Comparison of ENCODE assay signal across 14 cellular contexts in the genomic region with DNA sequence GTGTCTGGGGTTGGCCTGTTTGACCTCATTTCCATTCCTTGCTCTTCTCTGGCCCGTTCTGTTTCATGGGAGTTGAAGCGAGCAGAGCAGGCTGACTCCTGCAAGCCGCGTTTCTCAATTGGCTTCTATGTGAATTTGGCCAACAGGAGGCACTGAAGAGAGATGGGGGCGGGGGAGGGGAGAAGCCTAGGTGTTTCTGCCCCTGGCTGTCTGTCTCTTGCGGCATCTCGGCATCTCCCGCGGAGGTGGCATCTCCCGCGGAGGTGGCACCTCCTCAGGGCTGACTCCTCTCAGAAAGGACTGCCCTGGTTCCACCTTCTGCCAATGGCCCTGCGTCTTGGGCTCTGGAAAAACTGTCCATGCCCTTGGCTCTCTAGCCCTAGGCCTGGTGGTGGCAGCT.
DNase-seq lines count a peak whose midpoint lies in the region; TF ChIP-seq lines count a peak whose summit lies in the region.
"Had no signal": no experiment of that assay in that cellular context is flagged by ENCODE, and none has a peak within 500 bp of the region (broad histone marks: within the 10 kb centered on the region; RNA-seq: fewer than 3 reads in every experiment).

No MANE protein-coding gene starts in this region.

- H4K5ac ChIP-seq in mesendoderm (ENCODE audit: low read length): no peak overlapping the region

- TF ChIP-seq CTCF in GM12864 (IDR thresholded peaks at IDR 0.05; ENCODE audit: low read depth, low read length, missing control alignments): peak; percentile 8
- peak; percentile 65 for TF ChIP-seq CTCF in endodermal cell (conservative IDR thresholded peaks at IDR 0.05)
- no peak for TF ChIP-seq CTCF in HFFc6 (IDR thresholded peaks at IDR 0.05)

- no peak overlapping the region for H2BK120ac ChIP-seq in mesendoderm (ENCODE audit: low read depth, low read length)

- no peak overlapping the region for H3K18ac ChIP-seq in mesendoderm (ENCODE audit: low read length)

- H2AK5ac ChIP-seq in mesendoderm (ENCODE audit: low read length): no peak overlapping the region

- 67% methylated on average over 8 to 12 of the region's 12 CpGs for WGBS in endodermal cell (ENCODE audit: insufficient coverage in 1 of 2, insufficient read length in 1 of 2), 2 experiments
- WGBS in mesendoderm (ENCODE audit: extremely low coverage, insufficient coverage, low lambda C conversion rate): no CpG with 5 or more reads among the region's 12 CpGs

- H3K4me3 ChIP-seq in GM12864 (ENCODE audit: low read depth, low read length) (no peak overlapping the region), endodermal cell (ENCODE audit: low read length) (no peak overlapping the region), mesendoderm (ENCODE audit: low read length) (no peak overlapping the region)

- no peak overlapping the region for H3K27ac Mint-ChIP-seq in endodermal cell
- no peak overlapping the region for H3K27ac Mint-ChIP-seq in HFFc6
- H3K27ac Mint-ChIP-seq: CD8-positive, alpha-beta T cell had no signal

- H3K4me1 ChIP-seq in endodermal cell (ENCODE audit: control insufficient read depth, insufficient read depth, low read length) (no peaks in the 10 kb centered on the region), mesendoderm (ENCODE audit: control insufficient read depth, low read depth, low read length) (peaks cover 3% of the 10 kb centered on the region)

- H3K36me3 Mint-ChIP-seq in endodermal cell (ENCODE audit: low read depth) (no peaks in the 10 kb centered on the region), HFFc6 (ENCODE audit: low read depth) (no peaks in the 10 kb centered on the region)
- H3K36me3 Mint-ChIP-seq: CD8-positive, alpha-beta T cell had no signal

- H3K27me3 ChIP-seq in endodermal cell (ENCODE audit: control insufficient read depth, insufficient read depth, low read length, poor library complexity, severe bottlenecking): peaks cover 57% of the 10 kb centered on the region
- no peaks in the 10 kb centered on the region for H3K27me3 ChIP-seq in mesendoderm (ENCODE audit: insufficient read depth, low read length, poor library complexity)

- H3K56ac ChIP-seq in mesendoderm (ENCODE audit: low read length): no peak overlapping the region

- H3K27ac ChIP-seq in endodermal cell (ENCODE audit: low read depth, low read length) (no peak overlapping the region), mesendoderm (ENCODE audit: low read depth, low read length) (no peak overlapping the region)

- no peak overlapping the region for H3K4ac ChIP-seq in mesendoderm (ENCODE audit: low read depth, low read length)

- H3K9me3 ChIP-seq in endodermal cell (ENCODE audit: control insufficient read depth, low read length): no peaks in the 10 kb centered on the region
- H3K9me3 ChIP-seq: SK-N-SH had no signal

- no peak overlapping the region for H3K23ac ChIP-seq in mesendoderm (ENCODE audit: low read length)

- H2BK5ac ChIP-seq in mesendoderm (ENCODE audit: low read length): no peak overlapping the region

- DNase-seq in GM12864 (ENCODE audit: low read depth): no peak
- peak; percentile 79 for DNase-seq in NCI-H69 (lab: John Stamatoyannopoulos, UW)
- DNase-seq in endodermal cell: peak; percentile 82
- peak; percentile 85 for DNase-seq in mesendoderm
- no peak for DNase-seq in stimulated activated CD4-positive, alpha-beta T cell treated with anti-CD3 and anti-CD28 coated beads, Interleukin-12 subunit alpha, Interleukin-12 subunit beta, amount 100 ng/mL, for 4 hours
- no peak for DNase-seq in HFFc6
- DNase-seq in DMS153 (lab: John Stamatoyannopoulos, UW): no peak
- DNase-seq: CD8-positive, alpha-beta T cell; KBM-7; NCI-H1092 treated with DMSO at 0.1 percent for 48 hours; NCI-H1930; NCI-H2171; NCI-H82; SK-N-SH had no signal

- no peak overlapping the region for H2BK15ac ChIP-seq in mesendoderm (replicated peaks; ENCODE audit: low read depth)

- no peak overlapping the region for H4K8ac ChIP-seq in mesendoderm (ENCODE audit: low read depth, low read length)

- H3K9ac ChIP-seq in endodermal cell (ENCODE audit: extremely low read depth, low read length, poor library complexity, severe bottlenecking) (no peak overlapping the region), mesendoderm (ENCODE audit: low read length) (no peak overlapping the region)
- H3K9ac ChIP-seq: SK-N-SH had no signal

- H3K4me1 Mint-ChIP-seq in endodermal cell: peaks cover 11% of the 10 kb centered on the region
- H3K4me1 Mint-ChIP-seq in HFFc6 (ENCODE audit: low read depth): peaks cover 25% of the 10 kb centered on the region

- no peak overlapping the region for H3K4me2 ChIP-seq in mesendoderm (ENCODE audit: low read length)
- H3K4me2 ChIP-seq: SK-N-SH had no signal

- H3K27me3 Mint-ChIP-seq in endodermal cell (ENCODE audit: insufficient read depth) (peaks cover 43% of the 10 kb centered on the region), HFFc6 (ENCODE audit: insufficient read depth) (peaks cover 25% of the 10 kb centered on the region)

- H3K9me3 Mint-ChIP-seq in endodermal cell: no peaks in the 10 kb centered on the region
- no peaks in the 10 kb centered on the region for H3K9me3 Mint-ChIP-seq in HFFc6
- H3K9me3 Mint-ChIP-seq: CD8-positive, alpha-beta T cell had no signal

- no peaks in the 10 kb centered on the region for H3K79me2 ChIP-seq in mesendoderm (ENCODE audit: control insufficient read depth, insufficient read depth, low read length)

- H3K36me3 ChIP-seq in endodermal cell (ENCODE audit: control insufficient read depth, insufficient read depth, low read length) (no peaks in the 10 kb centered on the region), mesendoderm (ENCODE audit: control insufficient read depth, insufficient read depth, low read length) (no peaks in the 10 kb centered on the region)

- H3K4me3 Mint-ChIP-seq in endodermal cell: no peak overlapping the region
- H3K4me3 Mint-ChIP-seq in HFFc6: no peak overlapping the region
- H3K4me3 Mint-ChIP-seq: CD8-positive, alpha-beta T cell had no signal

- H3K79me1 ChIP-seq in mesendoderm (ENCODE audit: low read length): no peaks in the 10 kb centered on the region

Comparison
In these comparisons a context has a peak if more than half of its experiments do, and no peak if none do; other contexts are left out.
1. DNase-seq: peak in NCI-H69 (single experiment), endodermal cell (single experiment) and mesendoderm (single experiment); none in GM12864 (single experiment), stimulated activated CD4-positive, alpha-beta T cell treated with anti-CD3 and anti-CD28 coated beads, Interleukin-12 subunit alpha, Interleukin-12 subunit beta, amount 100 ng/mL, for 4 hours (single experiment), HFFc6 (single experiment) and DMS153 (single experiment).